Comparison of ENCODE assay signal across 9 cellular contexts in genomic region chr11:69055598-69056516, GRCh38. TPM values are rescaled to one million over a fixed set of nuclear protein-coding genes. Genes with fewer than 3 reads are reported as not detected.
DNase-seq lines count a peak whose midpoint lies in the region; ATAC-seq and TF ChIP-seq lines count a peak whose summit lies in the region.
"Had no signal": no experiment of that assay in that cellular context is flagged by ENCODE, and none has a peak within 500 bp of the region (broad histone marks: within the 10 kb centered on the region; RNA-seq: fewer than 3 reads in every experiment).

No MANE protein-coding gene starts in this region.

- H3K36me3 ChIP-seq in hepatocyte (replicated peaks; ENCODE audit: insufficient read depth, low read depth), result no peaks in the 10 kb centered on the region

- H4K91ac ChIP-seq in H9 (ENCODE audit: insufficient read length, low read depth, low read length), result no peak overlapping the region

- no peaks in the 10 kb centered on the region for H3K9me2 ChIP-seq in hepatocyte (replicated peaks; ENCODE audit: insufficient read depth)

- no peak overlapping the region for H3K14ac ChIP-seq in H9 (ENCODE audit: insufficient read depth, low read length)

- H2AK5ac ChIP-seq in H9 (ENCODE audit: insufficient read length, low read length), result no peak overlapping the region

- H3K9me3 ChIP-seq in H9 (ENCODE audit: control insufficient read depth, low read depth, low read length) (no peaks in the 10 kb centered on the region), hepatocyte (ENCODE audit: low read depth) (no peaks in the 10 kb centered on the region)

- no peak overlapping the region for H2BK12ac ChIP-seq in H9 (ENCODE audit: insufficient read length, low read depth, low read length)

- no peak overlapping the region for H2AFZ ChIP-seq in H9 (ENCODE audit: low read length)
- no peak overlapping the region for H2AFZ ChIP-seq in hepatocyte

- H3K4me3 ChIP-seq in hepatocyte, result no peak overlapping the region

- H3T11ph ChIP-seq in H9 (ENCODE audit: low read length), result no peak overlapping the region

- H3K4me1 Mint-ChIP-seq in H9, result peaks cover 3 to 4% of the 10 kb centered on the region in 2 experiments; a peak in 3 of 4 replicates

- no peak overlapping the region for H3K27ac ChIP-seq in H9 (ENCODE audit: insufficient read length, low read depth, low read length)
- H3K27ac ChIP-seq in hepatocyte, result peak overlapping the region; percentile 79
- H3K27ac ChIP-seq: epithelial cell of prostate had no signal

- no peak overlapping the region for H3K56ac ChIP-seq in H9 (ENCODE audit: insufficient read length, low read depth, low read length)

- peaks cover 0 to 19% (median 11%) of the 10 kb centered on the region in 3 experiments; a peak in 4 of 7 replicates for H3K36me3 Mint-ChIP-seq in H9 (ENCODE audit: insufficient read depth in 1 of 3, low read depth in 3 of 3)

- peak overlapping the region in 2 of 3 experiments; percentile 84 to 95; a peak in 2 of 7 replicates for H3K27ac Mint-ChIP-seq in H9

- H2BK15ac ChIP-seq in H9 (ENCODE audit: low read depth, low read length), result no peak overlapping the region

- no peak overlapping the region for H4K5ac ChIP-seq in H9 (ENCODE audit: insufficient read length, low read depth, low read length)

- peaks cover 5% of the 10 kb centered on the region for H3K79me1 ChIP-seq in H9 (ENCODE audit: insufficient read depth, low read depth, low read length, poor library complexity, severe bottlenecking)

- H2BK20ac ChIP-seq in H9 (ENCODE audit: low read depth, low read length, poor library complexity, severe bottlenecking), result no peak overlapping the region

- no peak overlapping the region for H3K4ac ChIP-seq in H9 (ENCODE audit: low read depth, low read length)

- no peak overlapping the region for H2BK5ac ChIP-seq in H9 (ENCODE audit: insufficient read length, low read length)

- no peaks in the 10 kb centered on the region for H3K27me3 Mint-ChIP-seq in H9 (ENCODE audit: low read depth)

- H4K20me1 ChIP-seq in H9 (ENCODE audit: control insufficient read depth, insufficient read depth, insufficient read length) (no peaks in the 10 kb centered on the region), hepatocyte (ENCODE audit: insufficient read depth, poor library complexity, severe bottlenecking) (peaks cover 3% of the 10 kb centered on the region)

- no peak overlapping the region for H3K18ac ChIP-seq in H9 (ENCODE audit: insufficient read length, low read depth, low read length)

- H3K9ac ChIP-seq in H9 (ENCODE audit: extremely low read depth, insufficient read length, low read length), result no peak overlapping the region

- H2BK120ac ChIP-seq in H9 (ENCODE audit: low read depth, low read length, poor library complexity, severe bottlenecking), result no peak overlapping the region

- no peaks in the 10 kb centered on the region for H3K23me2 ChIP-seq in H9 (ENCODE audit: insufficient read length, low read depth, low read length, poor library complexity, severe bottlenecking)

- no peak for TF ChIP-seq CTCF in H9 (conservative IDR thresholded peaks at IDR 0.05)
- no peak for TF ChIP-seq CTCF in hepatocyte (IDR thresholded peaks at IDR 0.05; ENCODE audit: poor library complexity)

- DNase-seq in H9, result no peak
- DNase-seq in MV-4-11 (lab: John Stamatoyannopoulos, UW), result peak; percentile 96
- no peak for DNase-seq in hepatocyte (ENCODE audit: low spot score)
- no peak for DNase-seq in stimulated activated CD4-positive, alpha-beta T cell treated with anti-CD3 and anti-CD28 coated beads, Interleukin-4, amount 100 ng/mL, for 1 hour
- DNase-seq in GDM1 (lab: John Stamatoyannopoulos, UW), result no peak
- DNase-seq in HuH-7.5 (ENCODE audit: low spot score), result no peak
- DNase-seq in occipital lobe (lab: John Stamatoyannopoulos, UW), result no peak

- H3K4me2 ChIP-seq in H9 (ENCODE audit: insufficient read depth, insufficient read length, low read length), result no peak overlapping the region
- H3K4me2 ChIP-seq in hepatocyte, result peak overlapping the region; percentile 49

- no peaks in the 10 kb centered on the region for H3K9me3 Mint-ChIP-seq in H9

- peaks cover 11% of the 10 kb centered on the region; the same call in 1 of the 2 replicates for H3K79me2 ChIP-seq in H9 (ENCODE audit: insufficient read depth, low read length)
- peaks cover 50% of the 10 kb centered on the region for H3K79me2 ChIP-seq in hepatocyte

- ATAC-seq in GM18520 (IDR thresholded peaks at IDR 0.05; ENCODE audit: unreplicated experiment), result peak; percentile 81

- H3K4me1 ChIP-seq in H9 (ENCODE audit: insufficient read depth, low read length) (no peaks in the 10 kb centered on the region), hepatocyte (ENCODE audit: insufficient read depth) (peaks cover 20% of the 10 kb centered on the region)

- H3K27me3 ChIP-seq in H9 (ENCODE audit: insufficient read depth, low read length) (no peaks in the 10 kb centered on the region), hepatocyte (no peaks in the 10 kb centered on the region)

- H3K23ac ChIP-seq in H9 (ENCODE audit: insufficient read length, low read depth, low read length), result no peak overlapping the region

- no peak overlapping the region for H3K4me3 Mint-ChIP-seq in H9

- no CpG with 5 or more reads among the region's 22 CpGs for WGBS in H9 (ENCODE audit: extremely low coverage, insufficient read length, low lambda C conversion rate)
- 79% methylated on average over 20 of the region's 22 CpGs for WGBS in hepatocyte (ENCODE audit: low lambda C conversion rate, missing lambda C conversion rate)

- H4K8ac ChIP-seq in H9 (replicated peaks; ENCODE audit: insufficient read length, low read depth, low read length), result no peak overlapping the region

RNA-seq across cellular contexts. Expression of gene TPCN2, which starts 7.1 kb away (rescaled TPM):
- total RNA-seq in H9 (2021), result 16.2 and 16.8 TPM in 2 replicates
- total RNA-seq in hepatocyte, result 12.9 and 16.6 TPM in 2 replicates
- 18.8 and 21.3 TPM in 2 replicates for polyA plus RNA-seq in hepatocyte
- 7.6 TPM for total RNA-seq in occipital lobe

RNA-seq across cellular contexts. Expression of gene MRGPRF, which starts 42.8 kb away (rescaled TPM):
- 4.0 and 4.3 TPM in 2 replicates for total RNA-seq in H9 (2021)
- 6.5 TPM in 2 replicates for total RNA-seq in hepatocyte
- polyA plus RNA-seq in hepatocyte, result 7.5 and 12.1 TPM in 2 replicates
- total RNA-seq in occipital lobe, result 2.3 TPM
